ENCODE assay signal across 2 cellular contexts in the genomic region with DNA sequence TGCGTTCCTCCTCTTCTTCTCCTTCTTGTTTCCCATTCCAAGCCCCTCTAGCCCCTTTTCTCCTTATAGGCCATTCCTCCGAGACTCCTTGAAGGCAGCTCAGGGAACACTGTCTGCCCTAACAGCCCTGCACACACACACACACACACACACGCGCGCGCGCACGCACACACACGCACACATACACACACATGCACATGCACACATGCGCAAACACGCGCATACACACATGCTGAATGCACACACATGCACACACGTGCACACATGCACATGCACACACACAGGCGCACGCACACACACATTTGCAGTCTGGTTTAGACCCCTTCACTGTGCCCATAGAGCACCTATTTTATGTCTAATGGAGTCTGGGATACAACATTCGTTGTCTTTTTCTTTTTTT.
A peak's percentile ranks its signal among the peaks of the same experiment; 100 is the strongest.
TF ChIP-seq lines count a peak whose summit lies in the region.

No MANE protein-coding gene starts in this region.

TF ChIP-seq in HEK293, 187 proteins besides CTCF, POLR2A, EP300 and RAD21:
- TF ChIP-seq, protein P1, sequence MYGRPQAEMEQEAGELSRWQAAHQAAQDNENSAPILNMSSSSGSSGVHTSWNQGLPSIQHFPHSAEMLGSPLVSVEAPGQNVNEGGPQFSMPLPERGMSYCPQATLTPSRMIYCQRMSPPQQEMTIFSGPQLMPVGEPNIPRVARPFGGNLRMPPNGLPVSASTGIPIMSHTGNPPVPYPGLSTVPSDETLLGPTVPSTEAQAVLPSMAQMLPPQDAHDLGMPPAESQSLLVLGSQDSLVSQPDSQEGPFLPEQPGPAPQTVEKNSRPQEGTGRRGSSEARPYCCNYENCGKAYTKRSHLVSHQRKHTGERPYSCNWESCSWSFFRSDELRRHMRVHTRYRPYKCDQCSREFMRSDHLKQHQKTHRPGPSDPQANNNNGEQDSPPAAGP (tag by site-specific recombination; IDR thresholded peaks at IDR 0.05) = no peak
- TF ChIP-seq ZNF169 (tag by site-specific recombination; IDR thresholded peaks at IDR 0.05) (no peak), ZNF433 (tag by site-specific recombination; IDR thresholded peaks at IDR 0.05; ENCODE audit: low read depth) (no peak), ZNF19 (tag by site-specific recombination; IDR thresholded peaks at IDR 0.05; ENCODE audit: low read depth) (no peak), ZNF510 (tag by site-specific recombination; IDR thresholded peaks at IDR 0.05; ENCODE audit: insufficient replicate concordance) (no peak), HOXC10 (CRISPR knock-in tag; IDR thresholded peaks at IDR 0.05) (no peak), ZNF404 (tag by site-specific recombination; IDR thresholded peaks at IDR 0.05) (no peak), ZBTB21 (tag by site-specific recombination; IDR thresholded peaks at IDR 0.05) (no peak)
- TF ChIP-seq, protein P2, sequence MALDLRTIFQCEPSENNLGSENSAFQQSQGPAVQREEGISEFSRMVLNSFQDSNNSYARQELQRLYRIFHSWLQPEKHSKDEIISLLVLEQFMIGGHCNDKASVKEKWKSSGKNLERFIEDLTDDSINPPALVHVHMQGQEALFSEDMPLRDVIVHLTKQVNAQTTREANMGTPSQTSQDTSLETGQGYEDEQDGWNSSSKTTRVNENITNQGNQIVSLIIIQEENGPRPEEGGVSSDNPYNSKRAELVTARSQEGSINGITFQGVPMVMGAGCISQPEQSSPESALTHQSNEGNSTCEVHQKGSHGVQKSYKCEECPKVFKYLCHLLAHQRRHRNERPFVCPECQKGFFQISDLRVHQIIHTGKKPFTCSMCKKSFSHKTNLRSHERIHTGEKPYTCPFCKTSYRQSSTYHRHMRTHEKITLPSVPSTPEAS (tag by site-specific recombination; IDR thresholded peaks at IDR 0.05) = peak; percentile 83
- TF ChIP-seq, protein P3, sequence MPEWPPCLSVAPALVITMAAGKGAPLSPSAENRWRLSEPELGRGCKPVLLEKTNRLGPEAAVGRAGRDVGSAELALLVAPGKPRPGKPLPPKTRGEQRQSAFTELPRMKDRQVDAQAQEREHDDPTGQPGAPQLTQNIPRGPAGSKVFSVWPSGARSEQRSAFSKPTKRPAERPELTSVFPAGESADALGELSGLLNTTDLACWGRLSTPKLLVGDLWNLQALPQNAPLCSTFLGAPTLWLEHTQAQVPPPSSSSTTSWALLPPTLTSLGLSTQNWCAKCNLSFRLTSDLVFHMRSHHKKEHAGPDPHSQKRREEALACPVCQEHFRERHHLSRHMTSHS (tag by site-specific recombination; IDR thresholded peaks at IDR 0.05) = no peak
- TF ChIP-seq, protein P4, sequence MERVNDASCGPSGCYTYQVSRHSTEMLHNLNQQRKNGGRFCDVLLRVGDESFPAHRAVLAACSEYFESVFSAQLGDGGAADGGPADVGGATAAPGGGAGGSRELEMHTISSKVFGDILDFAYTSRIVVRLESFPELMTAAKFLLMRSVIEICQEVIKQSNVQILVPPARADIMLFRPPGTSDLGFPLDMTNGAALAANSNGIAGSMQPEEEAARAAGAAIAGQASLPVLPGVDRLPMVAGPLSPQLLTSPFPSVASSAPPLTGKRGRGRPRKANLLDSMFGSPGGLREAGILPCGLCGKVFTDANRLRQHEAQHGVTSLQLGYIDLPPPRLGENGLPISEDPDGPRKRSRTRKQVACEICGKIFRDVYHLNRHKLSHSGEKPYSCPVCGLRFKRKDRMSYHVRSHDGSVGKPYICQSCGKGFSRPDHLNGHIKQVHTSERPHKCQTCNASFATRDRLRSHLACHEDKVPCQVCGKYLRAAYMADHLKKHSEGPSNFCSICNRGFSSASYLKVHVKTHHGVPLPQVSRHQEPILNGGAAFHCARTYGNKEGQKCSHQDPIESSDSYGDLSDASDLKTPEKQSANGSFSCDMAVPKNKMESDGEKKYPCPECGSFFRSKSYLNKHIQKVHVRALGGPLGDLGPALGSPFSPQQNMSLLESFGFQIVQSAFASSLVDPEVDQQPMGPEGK (tag by site-specific recombination; IDR thresholded peaks at IDR 0.05) = no peak
- TF ChIP-seq, protein P5, sequence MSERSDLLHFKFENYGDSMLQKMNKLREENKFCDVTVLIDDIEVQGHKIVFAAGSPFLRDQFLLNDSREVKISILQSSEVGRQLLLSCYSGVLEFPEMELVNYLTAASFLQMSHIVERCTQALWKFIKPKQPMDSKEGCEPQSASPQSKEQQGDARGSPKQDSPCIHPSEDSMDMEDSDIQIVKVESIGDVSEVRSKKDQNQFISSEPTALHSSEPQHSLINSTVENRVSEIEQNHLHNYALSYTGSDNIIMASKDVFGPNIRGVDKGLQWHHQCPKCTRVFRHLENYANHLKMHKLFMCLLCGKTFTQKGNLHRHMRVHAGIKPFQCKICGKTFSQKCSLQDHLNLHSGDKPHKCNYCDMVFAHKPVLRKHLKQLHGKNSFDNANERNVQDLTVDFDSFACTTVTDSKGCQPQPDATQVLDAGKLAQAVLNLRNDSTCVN (tag by site-specific recombination; optimal IDR thresholded peaks at IDR 0.05) = peak; percentile 9
- TF ChIP-seq, protein P6, sequence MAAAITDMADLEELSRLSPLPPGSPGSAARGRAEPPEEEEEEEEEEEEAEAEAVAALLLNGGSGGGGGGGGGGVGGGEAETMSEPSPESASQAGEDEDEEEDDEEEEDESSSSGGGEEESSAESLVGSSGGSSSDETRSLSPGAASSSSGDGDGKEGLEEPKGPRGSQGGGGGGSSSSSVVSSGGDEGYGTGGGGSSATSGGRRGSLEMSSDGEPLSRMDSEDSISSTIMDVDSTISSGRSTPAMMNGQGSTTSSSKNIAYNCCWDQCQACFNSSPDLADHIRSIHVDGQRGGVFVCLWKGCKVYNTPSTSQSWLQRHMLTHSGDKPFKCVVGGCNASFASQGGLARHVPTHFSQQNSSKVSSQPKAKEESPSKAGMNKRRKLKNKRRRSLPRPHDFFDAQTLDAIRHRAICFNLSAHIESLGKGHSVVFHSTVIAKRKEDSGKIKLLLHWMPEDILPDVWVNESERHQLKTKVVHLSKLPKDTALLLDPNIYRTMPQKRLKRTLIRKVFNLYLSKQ (tag by site-specific recombination; IDR thresholded peaks at IDR 0.05; ENCODE audit: borderline replicate concordance) = no peak

TF ChIP-seq in GM12878, 131 proteins besides CTCF, POLR2A, EP300 and RAD21:
- TF ChIP-seq, protein P7, sequence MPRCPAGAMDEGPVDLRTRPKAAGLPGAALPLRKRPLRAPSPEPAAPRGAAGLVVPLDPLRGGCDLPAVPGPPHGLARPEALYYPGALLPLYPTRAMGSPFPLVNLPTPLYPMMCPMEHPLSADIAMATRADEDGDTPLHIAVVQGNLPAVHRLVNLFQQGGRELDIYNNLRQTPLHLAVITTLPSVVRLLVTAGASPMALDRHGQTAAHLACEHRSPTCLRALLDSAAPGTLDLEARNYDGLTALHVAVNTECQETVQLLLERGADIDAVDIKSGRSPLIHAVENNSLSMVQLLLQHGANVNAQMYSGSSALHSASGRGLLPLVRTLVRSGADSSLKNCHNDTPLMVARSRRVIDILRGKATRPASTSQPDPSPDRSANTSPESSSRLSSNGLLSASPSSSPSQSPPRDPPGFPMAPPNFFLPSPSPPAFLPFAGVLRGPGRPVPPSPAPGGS (IDR thresholded peaks at IDR 0.05; ENCODE audit: borderline replicate concordance, insufficient read depth, low read depth, low read length, poor library complexity, severe bottlenecking) = peak; percentile 88
- 0 out of 2 replicates have a peak, but pooled peaks have one; percentile 23 for TF ChIP-seq TCF3 (IDR thresholded peaks at IDR 0.05; ENCODE audit: borderline replicate concordance, insufficient read depth, low read depth, low read length)
- TF ChIP-seq, protein P8, sequence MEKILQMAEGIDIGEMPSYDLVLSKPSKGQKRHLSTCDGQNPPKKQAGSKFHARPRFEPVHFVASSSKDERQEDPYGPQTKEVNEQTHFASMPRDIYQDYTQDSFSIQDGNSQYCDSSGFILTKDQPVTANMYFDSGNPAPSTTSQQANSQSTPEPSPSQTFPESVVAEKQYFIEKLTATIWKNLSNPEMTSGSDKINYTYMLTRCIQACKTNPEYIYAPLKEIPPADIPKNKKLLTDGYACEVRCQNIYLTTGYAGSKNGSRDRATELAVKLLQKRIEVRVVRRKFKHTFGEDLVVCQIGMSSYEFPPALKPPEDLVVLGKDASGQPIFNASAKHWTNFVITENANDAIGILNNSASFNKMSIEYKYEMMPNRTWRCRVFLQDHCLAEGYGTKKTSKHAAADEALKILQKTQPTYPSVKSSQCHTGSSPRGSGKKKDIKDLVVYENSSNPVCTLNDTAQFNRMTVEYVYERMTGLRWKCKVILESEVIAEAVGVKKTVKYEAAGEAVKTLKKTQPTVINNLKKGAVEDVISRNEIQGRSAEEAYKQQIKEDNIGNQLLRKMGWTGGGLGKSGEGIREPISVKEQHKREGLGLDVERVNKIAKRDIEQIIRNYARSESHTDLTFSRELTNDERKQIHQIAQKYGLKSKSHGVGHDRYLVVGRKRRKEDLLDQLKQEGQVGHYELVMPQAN (conservative IDR thresholded peaks at IDR 0.05) = no peak
